In genomic region chr6:42569102-42570028, GRCh38 we compare ENCODE assay signal across 8 cellular contexts. TPM values are rescaled to one million over a fixed set of nuclear protein-coding genes. Genes with fewer than 3 reads are reported as not detected.
DNase-seq lines count a peak whose midpoint lies in the region; ATAC-seq, FAIRE-seq and TF ChIP-seq lines count a peak whose summit lies in the region.

No MANE protein-coding gene starts in this region.

- H3K27me3 ChIP-seq in DOHH2 (ENCODE audit: control insufficient read depth, low read length) = no peaks in the 10 kb centered on the region
- no peaks in the 10 kb centered on the region for H3K27me3 ChIP-seq in K562 (ENCODE audit: control insufficient read depth in 2 of 2, insufficient read depth in 2 of 2, low read length in 2 of 2)
- H3K27me3 ChIP-seq in neutrophil = no peaks in the 10 kb centered on the region
- no peaks in the 10 kb centered on the region for H3K27me3 ChIP-seq in right atrium auricular region

- TF ChIP-seq RAD21 in K562 (CRISPR knock-in tag; conservative IDR thresholded peaks at IDR 0.05 in 1 of 2, IDR thresholded peaks at IDR 0.05 in 1 of 2) = peak in 1 of 2 experiments; percentile 27; a peak in 1 of 4 replicates

- peak; percentile 80 for FAIRE-seq in K562 (lab: Jason Lieb, UNC)
- no peak for FAIRE-seq in D721Med (lab: Jason Lieb, UNC)

- peak; percentile 38 for DNase-seq in MV-4-11 (lab: John Stamatoyannopoulos, UW)
- DNase-seq in K562 (ENCODE audit: extremely low read depth in 1 of 4, low spot score in 3 of 4) = peak in 3 of 4 experiments; percentile 19 to 73 (median 63)
- DNase-seq in hippocampal formation (lab: John Stamatoyannopoulos, UW) = no peak
- no peak for DNase-seq in stimulated activated CD4-positive, alpha-beta T cell treated with anti-CD3 and anti-CD28 coated beads, Interleukin-12 subunit alpha, Interleukin-12 subunit beta, amount 100 ng/mL, for 4 hours
- DNase-seq in D721Med (ENCODE audit: insufficient read length, low spot score) = no peak
- no peak for DNase-seq in right atrium auricular region (ENCODE audit: low spot score)

- H3K9me2 ChIP-seq in DOHH2 (replicated peaks; ENCODE audit: control insufficient read depth, low read length) = no peaks in the 10 kb centered on the region

- H2AFZ ChIP-seq in K562 (ENCODE audit: low read depth, low read length) = no peak overlapping the region

- H3K36me3 ChIP-seq in DOHH2 (ENCODE audit: control insufficient read depth, low read length) (peaks cover 28% of the 10 kb centered on the region), K562 (ENCODE audit: control insufficient read depth, insufficient read depth, low read length) (peaks cover 21% of the 10 kb centered on the region; the same call in 2 of the 3 replicates), neutrophil (peaks cover 11% of the 10 kb centered on the region), right atrium auricular region (peaks cover 10% of the 10 kb centered on the region)

- no peak overlapping the region for H3K4me3 ChIP-seq in DOHH2 (ENCODE audit: low read length)
- H3K4me3 ChIP-seq in K562 = no peak overlapping the region
- H3K4me3 ChIP-seq in neutrophil (ENCODE audit: low read depth in 1 of 2, low read length in 1 of 2) = peak overlapping the region; percentile 44 to 52
- H3K4me3 ChIP-seq in right atrium auricular region = no peak overlapping the region

- TF ChIP-seq EP300 in K562 (IDR thresholded peaks at IDR 0.05; ENCODE audit: low read length) = peak; percentile 61; the same call in 1 of the 2 replicates

- peaks cover 6% of the 10 kb centered on the region for H4K20me1 ChIP-seq in DOHH2 (ENCODE audit: control insufficient read depth, insufficient read depth, low read depth, low read length)
- H4K20me1 ChIP-seq in K562 (replicated peaks; ENCODE audit: control insufficient read depth, insufficient read depth, low read length) = no peaks in the 10 kb centered on the region

- peak; percentile 79 for ATAC-seq in K562

- no peaks in the 10 kb centered on the region for H3K9me1 ChIP-seq in K562 (ENCODE audit: control insufficient read depth, insufficient read depth, low read length)

- H3F3A ChIP-seq in DOHH2 (ENCODE audit: control insufficient read depth, insufficient read depth) = peaks cover 20% of the 10 kb centered on the region

- H3K27ac ChIP-seq in DOHH2 (ENCODE audit: low read depth, low read length) (0 out of 2 replicates have a peak overlapping the region, but pooled peaks have one; percentile 14), K562 (ENCODE audit: extremely low read depth, low read depth, low read length) (peak overlapping the region; percentile 83), neutrophil (peak overlapping the region; percentile 99), right atrium auricular region (no peak overlapping the region)

- no TSS peak for BruUV-seq in K562 (replicated peaks; lab: Mats Ljungman, UMichigan)

- H3K4me2 ChIP-seq in DOHH2 (ENCODE audit: low read length) (peak overlapping the region; percentile 36), K562 (ENCODE audit: insufficient read depth, low read length) (peak overlapping the region; percentile 20; the same call in 1 of the 2 replicates)

- TF ChIP-seq POLR2A in K562 (conservative IDR thresholded peaks at IDR 0.05) = no peak

- POLR2A ChIA-PET in K562 (lab: Yijun Ruan, JAX) = interaction anchor here (0.5 to 1.7 kb wide), 9 partner anchors 8 to 351 kb away, joined by 3 to 5 read pairs (median 3); partner anchors contain the start of gene MRPS10

- TF ChIP-seq CTCF in DOHH2 (IDR thresholded peaks at IDR 0.05; ENCODE audit: low read depth, low read length, poor library complexity, severe bottlenecking) (no peak), K562 (IDR thresholded peaks at IDR 0.05 in 2 of 3, conservative IDR thresholded peaks at IDR 0.05 in 1 of 3; ENCODE audit: insufficient read depth in 2 of 3, low read depth in 1 of 3, low read length in 3 of 3) (peak in 1 of 3 experiments; percentile 33; a peak in 2 of 6 replicates), neutrophil (IDR thresholded peaks at IDR 0.05) (no peak), D721Med (IDR thresholded peaks at IDR 0.05; ENCODE audit: insufficient read depth, missing control alignments) (no peak), right atrium auricular region (IDR thresholded peaks at IDR 0.05) (no peak)

- intact Hi-C loops in K562 (cut with micrococcal nuclease) = loop anchor here (2.0 to 5.0 kb wide), 3 partner anchors 59 to 308 kb away; partner anchors contain the start of gene RPL7L1

- H3K79me2 ChIP-seq in DOHH2 (ENCODE audit: control insufficient read depth, low read length) (peaks cover 91% of the 10 kb centered on the region), K562 (ENCODE audit: control insufficient read depth, insufficient read depth, low read length) (peaks cover 92% of the 10 kb centered on the region)

- CTCF ChIA-PET in K562 (lab: Yijun Ruan, JAX; ENCODE audit: low intra/inter-chr PET ratio) = no interaction called here

- peaks cover 63% of the 10 kb centered on the region for H3K4me1 ChIP-seq in DOHH2 (ENCODE audit: control insufficient read depth, low read length)
- H3K4me1 ChIP-seq in K562 (replicated peaks in 1 of 2; ENCODE audit: control insufficient read depth in 2 of 2, insufficient read depth in 2 of 2, low read length in 2 of 2) = peaks cover 4 to 8% of the 10 kb centered on the region in 2 experiments; a peak in 4 of 5 replicates
- H3K4me1 ChIP-seq in neutrophil (ENCODE audit: control insufficient read depth in 1 of 2, insufficient read depth in 1 of 2, low read depth in 1 of 2, low read length in 1 of 2) = peaks cover 76 to 87% of the 10 kb centered on the region in 2 experiments
- H3K4me1 ChIP-seq in right atrium auricular region = peaks cover 0 to 32% of the 10 kb centered on the region in 2 donors

- peak overlapping the region in 1 of 2 experiments; percentile 55; a peak in 2 of 4 replicates for H3K9ac ChIP-seq in K562 (ENCODE audit: insufficient read depth in 1 of 2, low read depth in 2 of 2, low read length in 2 of 2)

- in situ Hi-C loops in K562 (cut with MboI) = no loop called here

- H3K9me3 ChIP-seq in DOHH2 (ENCODE audit: control insufficient read depth, insufficient read depth, low read length) = no peaks in the 10 kb centered on the region
- H3K9me3 ChIP-seq in K562 (replicated peaks; ENCODE audit: control insufficient read depth, insufficient read depth, low read depth, low read length) = no peaks in the 10 kb centered on the region; the same call in 1 of the 2 replicates
- H3K9me3 ChIP-seq in neutrophil = no peaks in the 10 kb centered on the region
- no peaks in the 10 kb centered on the region for H3K9me3 ChIP-seq in right atrium auricular region

TF ChIP-seq in K562, 482 proteins besides CTCF, POLR2A, EP300 and RAD21 (continues in another document):
- TF ChIP-seq GATAD2B (IDR thresholded peaks at IDR 0.05; ENCODE audit: borderline replicate concordance) (peak; percentile 74; the same call in 1 of the 2 replicates), NEUROD1 (IDR thresholded peaks at IDR 0.05; ENCODE audit: borderline replicate concordance, low read depth, low read length, partially characterized antibody) (no peak), CTCFL (IDR thresholded peaks at IDR 0.05; ENCODE audit: borderline replicate concordance, insufficient read depth, low read depth, low read length, poor library complexity, severe bottlenecking) (no peak), JUN (IDR thresholded peaks at IDR 0.05; ENCODE audit: borderline replicate concordance, low read depth, low read length) (peak; percentile 63; the same call in 1 of the 2 replicates), JUN (CRISPR knock-in tag; IDR thresholded peaks at IDR 0.05; ENCODE audit: borderline replicate concordance) (no peak), FOXA3 (CRISPR knock-in tag; conservative IDR thresholded peaks at IDR 0.05 in 1 of 2, IDR thresholded peaks at IDR 0.05 in 1 of 2) (peak; percentile 30 to 97; a peak in 2 of 4 replicates), NFE2 (IDR thresholded peaks at IDR 0.05; ENCODE audit: low read depth) (peak; percentile 98), ESRRA (IDR thresholded peaks at IDR 0.05; ENCODE audit: borderline replicate concordance, low read depth) (peak; percentile 71; the same call in 1 of the 2 replicates)

RNA-seq across cellular contexts. Expression of gene UBR2, which starts 5.5 kb away (rescaled TPM):
- total RNA-seq in K562 (2011; cell fraction: chromatin; rRNA removed; ENCODE audit: low replicate concordance) = 40.5 and 114 TPM in 2 replicates
- total RNA-seq in K562 (2011; cell fraction: nucleolus; rRNA removed) = 20.5 and 25.0 TPM in 2 replicates
- total RNA-seq in K562 (2011; cell fraction: nucleoplasm; rRNA removed) = 44.1 and 48.8 TPM in 2 replicates
- total RNA-seq in K562 (2014; rRNA removed) = 23.4 and 26.8 TPM in 2 replicates
- 38.9 and 41.3 TPM in 2 replicates for total RNA-seq in K562 (2014; rRNA removed; fragmentation: Illumina TruSeq; extraction: Trizol)
- total RNA-seq in K562 (2015; rRNA removed; fragmentation: Illumina TruSeq; extraction: Trizol) = 34.4 and 35.0 TPM in 2 replicates
- total RNA-seq in K562 (2021) = 33.5 and 35.3 TPM in 2 replicates
- polyA plus RNA-seq in K562 (2011; rRNA removed) = 29.5 and 35.4 TPM in 2 replicates
- polyA plus RNA-seq in K562 (2011; cell fraction: cytosol; rRNA removed) = 8.0 and 17.6 TPM in 2 replicates
- polyA plus RNA-seq in K562 (2011; cell fraction: nucleus; rRNA removed) = 19.9 and 29.8 TPM in 2 replicates
- 15.1 and 17.7 TPM in 2 replicates for polyA plus RNA-seq in K562 (2012)
- polyA plus RNA-seq in K562 (2014; fragmentation: Illumina TruSeq; extraction: Trizol) = 17.2 and 21.4 TPM in 2 replicates
- polyA plus RNA-seq in K562 (2014; fragmentation: Nextera tagmentation; extraction: Ambion mirVana) = 10 to 100 TPM in 1 of 2 experiments, 1 to 10 TPM in 1; 9.1 to 13.1 TPM
- polyA plus RNA-seq in K562 (2014; rRNA removed) = 14.7 and 16.4 TPM in 2 replicates
- polyA minus RNA-seq in K562 (2011; rRNA and poly(A)+ RNA removed) = 106 and 107 TPM in 2 replicates
- 22.6 and 36.3 TPM in 2 replicates for polyA minus RNA-seq in K562 (2011; cell fraction: cytosol; rRNA and poly(A)+ RNA removed)
- 19.1 and 36.5 TPM in 2 replicates for polyA minus RNA-seq in K562 (2011; cell fraction: nucleus; rRNA and poly(A)+ RNA removed)
- 10 to 100 TPM; 18.6 to 27.8 TPM for total RNA-seq in right atrium auricular region

Comparison
In these comparisons a context has a peak if more than half of its experiments do, and no peak if none do; other contexts are left out.
1. H3K27ac ChIP-seq: peak in DOHH2 (single experiment), K562 (single experiment) and neutrophil (single experiment); none in right atrium auricular region (0 of 2).
2. H3K4me3 ChIP-seq: peak in neutrophil (2 of 2); none in DOHH2 (single experiment), K562 (single experiment) and right atrium auricular region (0 of 2).
3. DNase-seq: peak in MV-4-11 (single experiment) and K562 (3 of 4); none in hippocampal formation (0 of 2), stimulated activated CD4-positive, alpha-beta T cell treated with anti-CD3 and anti-CD28 coated beads, Interleukin-12 subunit alpha, Interleukin-12 subunit beta, amount 100 ng/mL, for 4 hours (single experiment), D721Med (single experiment) and right atrium auricular region (single experiment).